Comparison of ENCODE assay signal across 8 cellular contexts in genomic region chr5:90475436-90475980, GRCh38. TPM values are rescaled to one million over a fixed set of nuclear protein-coding genes. Genes with fewer than 3 reads are reported as not detected.
A peak's percentile ranks its signal among the peaks of the same experiment; 100 is the strongest.
DNase-seq lines count a peak whose midpoint lies in the region; ATAC-seq and TF ChIP-seq lines count a peak whose summit lies in the region.

No MANE protein-coding gene starts in this region.

- peaks cover 22% of the 10 kb centered on the region for H3K36me3 Mint-ChIP-seq in activated CD4-positive, alpha-beta T cell treated with anti-CD3 and anti-CD28 coated beads for 36 hours (ENCODE audit: low read depth)
- H3K36me3 Mint-ChIP-seq in stimulated activated naive B cell treated with anti-CD40 and anti-IgM and Interleukin-4, amounts not matched to agents 10 μg/mL and 1 μg/mL and 100 μg/mL, for 72 hours = peaks cover 6 to 24% of the 10 kb centered on the region in 2 donors

- peaks cover 31% of the 10 kb centered on the region for H3K4me1 Mint-ChIP-seq in activated CD4-positive, alpha-beta T cell treated with anti-CD3 and anti-CD28 coated beads for 36 hours
- H3K4me1 Mint-ChIP-seq in stimulated activated naive B cell treated with anti-CD40 and anti-IgM and Interleukin-4, amounts not matched to agents 10 μg/mL and 1 μg/mL and 100 μg/mL, for 72 hours = peaks cover 15 to 33% of the 10 kb centered on the region in 2 donors

- peak overlapping the region; percentile 95 for H3K4me3 Mint-ChIP-seq in activated CD4-positive, alpha-beta T cell treated with anti-CD3 and anti-CD28 coated beads for 36 hours
- peak overlapping the region; percentile 62 to 99 for H3K4me3 Mint-ChIP-seq in stimulated activated naive B cell treated with anti-CD40 and anti-IgM and Interleukin-4, amounts not matched to agents 10 μg/mL and 1 μg/mL and 100 μg/mL, for 72 hours

- H3K27me3 ChIP-seq in prostate gland (replicated peaks; ENCODE audit: insufficient read depth) = no peaks in the 10 kb centered on the region

- H3K36me3 ChIP-seq in SK-N-MC (ENCODE audit: insufficient read depth, low read length) (peaks cover 23% of the 10 kb centered on the region), prostate gland (no peaks in the 10 kb centered on the region)

- H3K27ac ChIP-seq in SK-N-MC (no peak overlapping the region), prostate gland (no peak overlapping the region)

- WGBS in prostate gland = 75% methylated on average over 17 of the region's 17 CpGs

- no peak for TF ChIP-seq POLR2A in prostate gland (IDR thresholded peaks at IDR 0.05)

- CTCF ChIA-PET in activated CD4-positive, alpha-beta T cell treated with anti-CD3 and anti-CD28 coated beads for 36 hours (lab: Charles Lee) = interaction anchor here (0.6 kb wide), 1 partner anchor 65 kb away, joined by 3 read pairs; no protein-coding TSS in a partner anchor

- no peaks in the 10 kb centered on the region for H3K9me3 Mint-ChIP-seq in activated CD4-positive, alpha-beta T cell treated with anti-CD3 and anti-CD28 coated beads for 36 hours (ENCODE audit: low read depth)
- no peaks in the 10 kb centered on the region for H3K9me3 Mint-ChIP-seq in stimulated activated naive B cell treated with anti-CD40 and anti-IgM and Interleukin-4, amounts not matched to agents 10 μg/mL and 1 μg/mL and 100 μg/mL, for 72 hours

- intact Hi-C loops in activated CD4-positive, alpha-beta T cell treated with anti-CD3 and anti-CD28 coated beads for 36 hours (cut with DNase I, micrococcal nuclease) = no loop called here
- intact Hi-C loops in prostate gland (cut with DNase I) = loop anchor here (2.0 kb wide), 1 partner anchor 67 kb away; the partner anchor contains the start of gene CETN3

- no peaks in the 10 kb centered on the region for H3K27me3 Mint-ChIP-seq in activated CD4-positive, alpha-beta T cell treated with anti-CD3 and anti-CD28 coated beads for 36 hours
- H3K27me3 Mint-ChIP-seq in stimulated activated naive B cell treated with anti-CD40 and anti-IgM and Interleukin-4, amounts not matched to agents 10 μg/mL and 1 μg/mL and 100 μg/mL, for 72 hours = no peaks in the 10 kb centered on the region

- peak overlapping the region; percentile 84 for H3K4me3 ChIP-seq in SK-N-MC
- peak overlapping the region; percentile 82 for H3K4me3 ChIP-seq in fibroblast of villous mesenchyme (ENCODE audit: low read depth, low read length)
- no peak overlapping the region for H3K4me3 ChIP-seq in prostate gland

- no peak overlapping the region for H3K27ac Mint-ChIP-seq in activated CD4-positive, alpha-beta T cell treated with anti-CD3 and anti-CD28 coated beads for 36 hours
- H3K27ac Mint-ChIP-seq in stimulated activated naive B cell treated with anti-CD40 and anti-IgM and Interleukin-4, amounts not matched to agents 10 μg/mL and 1 μg/mL and 100 μg/mL, for 72 hours = no peak overlapping the region

- no peak for ATAC-seq in activated CD4-positive, alpha-beta T cell treated with anti-CD3 and anti-CD28 coated beads for 36 hours
- ATAC-seq in stimulated activated naive B cell treated with anti-CD40 and anti-IgM and Interleukin-4, amounts not matched to agents 10 μg/mL and 1 μg/mL and 100 μg/mL, for 72 hours (replicated peaks) = no peak
- no peak for ATAC-seq in HG02678 (IDR thresholded peaks at IDR 0.05; ENCODE audit: unreplicated experiment)

- DNase-seq in activated CD4-positive, alpha-beta T cell treated with anti-CD3 and anti-CD28 coated beads for 36 hours = no peak
- no peak for DNase-seq in activated CD4-positive, alpha-beta T cell treated with anti-CD3 and anti-CD28 coated beads, Interleukin-2, amount 50 U/mL, for 1 hour
- no peak for DNase-seq in SK-N-MC (ENCODE audit: low read depth, low spot score)
- DNase-seq in fibroblast of villous mesenchyme (ENCODE audit: low read depth) = no peak
- no peak for DNase-seq in stimulated activated naive B cell treated with anti-CD40 and anti-IgM and Interleukin-4, amounts not matched to agents 10 μg/mL and 1 μg/mL and 100 μg/mL, for 72 hours
- no peak for DNase-seq in GDM1 (lab: John Stamatoyannopoulos, UW)
- DNase-seq in prostate gland (ENCODE audit: low spot score) = no peak

- H3K9me3 ChIP-seq in SK-N-MC (ENCODE audit: low read depth, low read length) (no peaks in the 10 kb centered on the region), prostate gland (no peaks in the 10 kb centered on the region)

- TF ChIP-seq CTCF in fibroblast of villous mesenchyme (IDR thresholded peaks at IDR 0.05; ENCODE audit: insufficient read depth, low read depth, low read length) = no peak
- TF ChIP-seq CTCF in prostate gland (IDR thresholded peaks at IDR 0.05) = no peak

- H3K4me1 ChIP-seq in prostate gland (replicated peaks) = no peaks in the 10 kb centered on the region

- POLR2A ChIA-PET in activated CD4-positive, alpha-beta T cell treated with anti-CD3 and anti-CD28 coated beads for 36 hours (lab: Charles Lee) = interaction anchor here (1.2 kb wide), 1 partner anchor 65 kb away, joined by 3 read pairs; no protein-coding TSS in a partner anchor

- H3K9ac ChIP-seq in SK-N-MC (ENCODE audit: insufficient read length) = peak overlapping the region; percentile 78

RNA-seq across cellular contexts. Expression of gene POLR3G, which starts 0.8 kb away (rescaled TPM):
- 10 to 100 TPM; 18.4 to 22.7 TPM for total RNA-seq in activated CD4-positive, alpha-beta T cell treated with anti-CD3 and anti-CD28 coated beads for 36 hours
- 4.5 and 5.2 TPM in 2 replicates for total RNA-seq in fibroblast of villous mesenchyme
- total RNA-seq in prostate gland = 1 to 10 TPM in 1 of 2 donors, under 1 TPM in 1; 0.18 to 6.4 TPM

RNA-seq across cellular contexts. Expression of gene MBLAC2, which starts 0.9 kb away (rescaled TPM):
- 1 to 10 TPM; 4.6 to 5.1 TPM for total RNA-seq in activated CD4-positive, alpha-beta T cell treated with anti-CD3 and anti-CD28 coated beads for 36 hours
- total RNA-seq in fibroblast of villous mesenchyme = 5.5 and 6.9 TPM in 2 replicates
- 10 to 100 TPM in 1 of 2 donors, 1 to 10 TPM in 1; 3.9 to 12.9 TPM for total RNA-seq in prostate gland

RNA-seq across cellular contexts. Expression of gene LYSMD3, which starts 53.9 kb away (rescaled TPM):
- total RNA-seq in activated CD4-positive, alpha-beta T cell treated with anti-CD3 and anti-CD28 coated beads for 36 hours = 10 to 100 TPM; 11.6 to 12.5 TPM
- total RNA-seq in fibroblast of villous mesenchyme (16.1 and 28.1 TPM in 2 replicates), prostate gland (10 to 100 TPM; 11.8 to 18.0 TPM)

Comparison
In these comparisons a context has a peak if more than half of its experiments do, and no peak if none do; other contexts are left out.
1. H3K4me3 ChIP-seq: peak in SK-N-MC (single experiment) and fibroblast of villous mesenchyme (single experiment); none in prostate gland (0 of 2).